Comparison of ENCODE assay signal across 2 cellular contexts in genomic region chr18:46250812-46251173, GRCh38.
TF ChIP-seq lines count a peak whose summit lies in the region.

No MANE protein-coding gene starts in this region.

TF ChIP-seq in SK-N-SH, 30 proteins besides CTCF, POLR2A, EP300 and RAD21 (continued from another document):
- TF ChIP-seq, protein P1, sequence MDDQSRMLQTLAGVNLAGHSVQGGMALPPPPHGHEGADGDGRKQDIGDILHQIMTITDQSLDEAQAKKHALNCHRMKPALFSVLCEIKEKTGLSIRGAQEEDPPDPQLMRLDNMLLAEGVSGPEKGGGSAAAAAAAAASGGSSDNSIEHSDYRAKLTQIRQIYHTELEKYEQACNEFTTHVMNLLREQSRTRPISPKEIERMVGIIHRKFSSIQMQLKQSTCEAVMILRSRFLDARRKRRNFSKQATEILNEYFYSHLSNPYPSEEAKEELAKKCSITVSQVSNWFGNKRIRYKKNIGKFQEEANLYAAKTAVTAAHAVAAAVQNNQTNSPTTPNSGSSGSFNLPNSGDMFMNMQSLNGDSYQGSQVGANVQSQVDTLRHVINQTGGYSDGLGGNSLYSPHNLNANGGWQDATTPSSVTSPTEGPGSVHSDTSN (IDR thresholded peaks at IDR 0.05): no peak
- no peak for TF ChIP-seq POLR2AphosphoS5 (IDR thresholded peaks at IDR 0.05; ENCODE audit: low read depth, low read length)
- TF ChIP-seq ZBTB33 (IDR thresholded peaks at IDR 0.05; ENCODE audit: borderline replicate concordance, low read depth): no peak
- TF ChIP-seq FOXM1 (IDR thresholded peaks at IDR 0.05; ENCODE audit: low read depth): no peak
- no peak for TF ChIP-seq RCOR1 (IDR thresholded peaks at IDR 0.05; ENCODE audit: low read length)
- no peak for TF ChIP-seq GATA2 (CRISPR knock-in tag; IDR thresholded peaks at IDR 0.05)
- no peak for TF ChIP-seq CHD2 (IDR thresholded peaks at IDR 0.05; ENCODE audit: low read length, partially characterized antibody)
- no peak for TF ChIP-seq RFX5 (IDR thresholded peaks at IDR 0.05; ENCODE audit: low read length)
- TF ChIP-seq, protein P2, sequence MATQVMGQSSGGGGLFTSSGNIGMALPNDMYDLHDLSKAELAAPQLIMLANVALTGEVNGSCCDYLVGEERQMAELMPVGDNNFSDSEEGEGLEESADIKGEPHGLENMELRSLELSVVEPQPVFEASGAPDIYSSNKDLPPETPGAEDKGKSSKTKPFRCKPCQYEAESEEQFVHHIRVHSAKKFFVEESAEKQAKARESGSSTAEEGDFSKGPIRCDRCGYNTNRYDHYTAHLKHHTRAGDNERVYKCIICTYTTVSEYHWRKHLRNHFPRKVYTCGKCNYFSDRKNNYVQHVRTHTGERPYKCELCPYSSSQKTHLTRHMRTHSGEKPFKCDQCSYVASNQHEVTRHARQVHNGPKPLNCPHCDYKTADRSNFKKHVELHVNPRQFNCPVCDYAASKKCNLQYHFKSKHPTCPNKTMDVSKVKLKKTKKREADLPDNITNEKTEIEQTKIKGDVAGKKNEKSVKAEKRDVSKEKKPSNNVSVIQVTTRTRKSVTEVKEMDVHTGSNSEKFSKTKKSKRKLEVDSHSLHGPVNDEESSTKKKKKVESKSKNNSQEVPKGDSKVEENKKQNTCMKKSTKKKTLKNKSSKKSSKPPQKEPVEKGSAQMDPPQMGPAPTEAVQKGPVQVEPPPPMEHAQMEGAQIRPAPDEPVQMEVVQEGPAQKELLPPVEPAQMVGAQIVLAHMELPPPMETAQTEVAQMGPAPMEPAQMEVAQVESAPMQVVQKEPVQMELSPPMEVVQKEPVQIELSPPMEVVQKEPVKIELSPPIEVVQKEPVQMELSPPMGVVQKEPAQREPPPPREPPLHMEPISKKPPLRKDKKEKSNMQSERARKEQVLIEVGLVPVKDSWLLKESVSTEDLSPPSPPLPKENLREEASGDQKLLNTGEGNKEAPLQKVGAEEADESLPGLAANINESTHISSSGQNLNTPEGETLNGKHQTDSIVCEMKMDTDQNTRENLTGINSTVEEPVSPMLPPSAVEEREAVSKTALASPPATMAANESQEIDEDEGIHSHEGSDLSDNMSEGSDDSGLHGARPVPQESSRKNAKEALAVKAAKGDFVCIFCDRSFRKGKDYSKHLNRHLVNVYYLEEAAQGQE (IDR thresholded peaks at IDR 0.05; ENCODE audit: low read depth, low read length): no peak

TF ChIP-seq in SK-N-SH treated with all-trans-retinoic acid at 6 μM for 48 hours, 23 proteins besides CTCF, POLR2A, EP300 and RAD21 (continued from another document):
- TF ChIP-seq PATZ1 (CRISPR knock-in tag; IDR thresholded peaks at IDR 0.05; ENCODE audit: borderline replicate concordance) (no peak), ARNTL (CRISPR knock-in tag; IDR thresholded peaks at IDR 0.05; ENCODE audit: borderline replicate concordance, low read depth) (no peak), ZFP30 (CRISPR knock-in tag; IDR thresholded peaks at IDR 0.05) (no peak), GLIS3 (CRISPR knock-in tag; IDR thresholded peaks at IDR 0.05) (no peak), ZNF70 (CRISPR knock-in tag; IDR thresholded peaks at IDR 0.05) (no peak), ZFP3 (CRISPR knock-in tag; IDR thresholded peaks at IDR 0.05) (no peak)
